In the genomic region with DNA sequence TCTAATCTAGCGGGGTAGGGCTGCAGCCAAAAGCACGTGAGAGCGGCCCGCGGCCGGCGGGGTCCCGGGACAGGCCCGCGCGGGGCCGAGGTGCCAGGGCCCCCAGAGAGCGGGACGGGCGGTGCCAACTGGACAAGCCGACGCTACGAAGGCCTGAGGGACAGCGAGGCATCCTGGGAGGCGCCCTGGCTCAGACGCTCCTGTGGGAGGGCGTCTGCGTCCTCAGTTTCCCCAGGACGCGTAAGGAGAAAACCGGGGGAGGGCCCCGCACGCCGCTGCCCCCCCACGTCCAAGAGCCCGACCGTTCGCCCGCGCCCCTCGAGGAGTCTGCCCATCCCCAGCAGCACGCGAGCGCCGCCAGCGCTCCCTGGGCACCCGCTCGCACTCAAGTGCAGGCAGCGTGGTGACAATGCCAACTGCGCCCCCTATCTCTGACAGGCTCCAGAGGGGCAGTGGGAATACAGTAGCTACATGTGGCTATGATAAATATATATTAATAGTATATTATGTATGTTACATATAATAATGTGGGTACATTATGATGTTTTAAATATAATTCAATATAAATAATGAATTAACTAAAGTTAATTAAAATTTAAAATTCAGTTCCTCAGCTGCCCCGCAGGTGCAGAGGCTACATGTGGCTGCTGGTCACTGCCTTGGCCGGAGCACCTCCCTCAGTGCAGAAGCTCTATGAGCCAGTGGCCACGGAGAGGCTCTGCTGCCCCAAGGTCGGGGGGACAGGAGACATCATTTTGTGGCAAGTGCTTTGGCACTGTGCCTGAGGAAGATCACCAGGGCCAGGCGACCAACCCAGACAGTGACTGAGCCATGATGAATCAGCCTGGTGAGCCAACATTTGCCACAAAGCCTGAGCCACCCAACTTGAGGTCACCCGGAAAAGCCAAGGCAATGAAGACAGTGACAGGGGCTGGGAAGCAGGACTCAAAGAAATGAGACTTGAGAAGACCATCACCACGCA, we compare ENCODE assay signal across 1 cellular context.
TF ChIP-seq lines count a peak whose summit lies in the region.

No MANE protein-coding gene starts in this region.

TF ChIP-seq in HepG2, 621 proteins besides CTCF, POLR2A, EP300 and RAD21:
- TF ChIP-seq TAF15 (IDR thresholded peaks at IDR 0.05; ENCODE audit: low read depth, low read length, poor library complexity, severe bottlenecking) = peak; percentile 62
- TF ChIP-seq, protein P1, sequence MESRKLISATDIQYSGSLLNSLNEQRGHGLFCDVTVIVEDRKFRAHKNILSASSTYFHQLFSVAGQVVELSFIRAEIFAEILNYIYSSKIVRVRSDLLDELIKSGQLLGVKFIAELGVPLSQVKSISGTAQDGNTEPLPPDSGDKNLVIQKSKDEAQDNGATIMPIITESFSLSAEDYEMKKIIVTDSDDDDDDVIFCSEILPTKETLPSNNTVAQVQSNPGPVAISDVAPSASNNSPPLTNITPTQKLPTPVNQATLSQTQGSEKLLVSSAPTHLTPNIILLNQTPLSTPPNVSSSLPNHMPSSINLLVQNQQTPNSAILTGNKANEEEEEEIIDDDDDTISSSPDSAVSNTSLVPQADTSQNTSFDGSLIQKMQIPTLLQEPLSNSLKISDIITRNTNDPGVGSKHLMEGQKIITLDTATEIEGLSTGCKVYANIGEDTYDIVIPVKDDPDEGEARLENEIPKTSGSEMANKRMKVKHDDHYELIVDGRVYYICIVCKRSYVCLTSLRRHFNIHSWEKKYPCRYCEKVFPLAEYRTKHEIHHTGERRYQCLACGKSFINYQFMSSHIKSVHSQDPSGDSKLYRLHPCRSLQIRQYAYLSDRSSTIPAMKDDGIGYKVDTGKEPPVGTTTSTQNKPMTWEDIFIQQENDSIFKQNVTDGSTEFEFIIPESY (CRISPR knock-in tag; IDR thresholded peaks at IDR 0.05) = 0 out of 2 replicates have a peak, but pooled peaks have one; percentile 35
- TF ChIP-seq, protein P2, sequence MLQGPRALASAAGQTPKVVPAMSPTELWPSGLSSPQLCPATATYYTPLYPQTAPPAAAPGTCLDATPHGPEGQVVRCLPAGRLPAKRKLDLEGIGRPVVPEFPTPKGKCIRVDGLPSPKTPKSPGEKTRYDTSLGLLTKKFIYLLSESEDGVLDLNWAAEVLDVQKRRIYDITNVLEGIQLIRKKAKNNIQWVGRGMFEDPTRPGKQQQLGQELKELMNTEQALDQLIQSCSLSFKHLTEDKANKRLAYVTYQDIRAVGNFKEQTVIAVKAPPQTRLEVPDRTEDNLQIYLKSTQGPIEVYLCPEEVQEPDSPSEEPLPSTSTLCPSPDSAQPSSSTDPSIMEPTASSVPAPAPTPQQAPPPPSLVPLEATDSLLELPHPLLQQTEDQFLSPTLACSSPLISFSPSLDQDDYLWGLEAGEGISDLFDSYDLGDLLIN (CRISPR knock-in tag; IDR thresholded peaks at IDR 0.05; ENCODE audit: borderline replicate concordance) = no peak
- TF ChIP-seq, protein P3, sequence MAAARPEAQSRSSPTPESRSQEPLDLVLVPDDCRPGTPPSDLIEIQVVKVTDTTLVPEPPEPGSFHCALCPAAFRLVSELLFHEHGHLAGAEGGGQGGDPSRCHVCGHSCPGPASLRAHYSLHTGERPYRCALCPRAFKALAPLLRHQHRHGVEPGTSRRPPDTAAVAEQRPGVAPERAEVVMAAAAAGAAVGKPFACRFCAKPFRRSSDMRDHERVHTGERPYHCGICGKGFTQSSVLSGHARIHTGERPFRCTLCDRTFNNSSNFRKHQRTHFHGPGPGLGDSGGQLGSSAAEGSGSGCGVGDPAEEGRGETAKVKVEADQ (CRISPR knock-in tag; IDR thresholded peaks at IDR 0.05; ENCODE audit: borderline replicate concordance) = no peak
- no peak for TF ChIP-seq MAFK (conservative IDR thresholded peaks at IDR 0.05 in 1 of 2, IDR thresholded peaks at IDR 0.05 in 1 of 2; ENCODE audit: low read length in 2 of 2)
- no peak for TF ChIP-seq HOXA5 (CRISPR knock-in tag; IDR thresholded peaks at IDR 0.05)
- TF ChIP-seq KMT2B (CRISPR knock-in tag; IDR thresholded peaks at IDR 0.05) = no peak
- TF ChIP-seq ZNF670 (CRISPR knock-in tag; IDR thresholded peaks at IDR 0.05; ENCODE audit: borderline replicate concordance) = no peak
- TF ChIP-seq BHLHE40 (IDR thresholded peaks at IDR 0.05; ENCODE audit: low read length) = no peak
- TF ChIP-seq KDM5A (IDR thresholded peaks at IDR 0.05; ENCODE audit: borderline replicate concordance, low read length) = no peak
- no peak for TF ChIP-seq HMGA1 (CRISPR knock-in tag; conservative IDR thresholded peaks at IDR 0.05)
- no peak for TF ChIP-seq NR2C2 (CRISPR knock-in tag; IDR thresholded peaks at IDR 0.05; ENCODE audit: borderline replicate concordance)
- TF ChIP-seq, protein P4, sequence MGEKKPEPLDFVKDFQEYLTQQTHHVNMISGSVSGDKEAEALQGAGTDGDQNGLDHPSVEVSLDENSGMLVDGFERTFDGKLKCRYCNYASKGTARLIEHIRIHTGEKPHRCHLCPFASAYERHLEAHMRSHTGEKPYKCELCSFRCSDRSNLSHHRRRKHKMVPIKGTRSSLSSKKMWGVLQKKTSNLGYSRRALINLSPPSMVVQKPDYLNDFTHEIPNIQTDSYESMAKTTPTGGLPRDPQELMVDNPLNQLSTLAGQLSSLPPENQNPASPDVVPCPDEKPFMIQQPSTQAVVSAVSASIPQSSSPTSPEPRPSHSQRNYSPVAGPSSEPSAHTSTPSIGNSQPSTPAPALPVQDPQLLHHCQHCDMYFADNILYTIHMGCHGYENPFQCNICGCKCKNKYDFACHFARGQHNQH (CRISPR knock-in tag; IDR thresholded peaks at IDR 0.05) = no peak
- no peak for TF ChIP-seq SNAPC2 (CRISPR knock-in tag; IDR thresholded peaks at IDR 0.05)
- no peak for TF ChIP-seq ZNF33A (CRISPR knock-in tag; IDR thresholded peaks at IDR 0.05; ENCODE audit: borderline replicate concordance)
TF ChIP-seq in HepG2: peak in this region for 2.
